Comparison of ENCODE assay signal across 14 cellular contexts in genomic region chr5:54526604-54527359, GRCh38.
"Had no signal": no experiment of that assay in that cellular context is flagged by ENCODE, and none has a peak within 500 bp of the region (broad histone marks: within the 10 kb centered on the region; RNA-seq: fewer than 3 reads in every experiment).

No MANE protein-coding gene starts in this region.

- H3K4me3 ChIP-seq: cardiac muscle cell, dorsolateral prefrontal cortex had no signal

- H3K27me3 Mint-ChIP-seq: activated T-helper 17 cell treated with anti-CD3 and anti-CD28 coated beads, Interleukin-2, amount 50 U/mL, for 72 hours had no signal

- H3K36me3 ChIP-seq: cardiac muscle cell had no signal

- H3K27ac Mint-ChIP-seq: activated naive CD4-positive, alpha-beta T cell treated with anti-CD3 and anti-CD28 coated beads for 36 hours; activated T-helper 17 cell treated with anti-CD3 and anti-CD28 coated beads, Interleukin-2, amount 50 U/mL, for 72 hours; endodermal cell; natural killer cell had no signal

- ATAC-seq: activated CD4-positive, CD25-positive, alpha-beta regulatory T cell treated with anti-CD3 and anti-CD28 coated beads, Interleukin-2, amount 50 U/mL, for 24 hours; activated T-helper 17 cell treated with anti-CD3 and anti-CD28 coated beads, Interleukin-2, amount 50 U/mL, for 72 hours; natural killer cell had no signal

- H3K4me3 Mint-ChIP-seq: activated naive CD4-positive, alpha-beta T cell treated with anti-CD3 and anti-CD28 coated beads for 36 hours; activated T-helper 17 cell treated with anti-CD3 and anti-CD28 coated beads, Interleukin-2, amount 50 U/mL, for 72 hours; endodermal cell had no signal

- DNase-seq: activated naive CD4-positive, alpha-beta T cell treated with anti-CD3 and anti-CD28 coated beads for 36 hours; activated T-cell treated with anti-CD3 and anti-CD28 coated beads for 4 hours; dorsolateral prefrontal cortex; endodermal cell; mesenchymal stem cell; natural killer cell; small intestine; stimulated activated CD4-positive, alpha-beta T cell treated with anti-CD3 and anti-CD28 coated beads, Interleukin-4, amount 100 ng/mL, for 4 hours; stimulated activated CD8-positive, alpha-beta memory T cell treated with anti-CD3 and anti-CD28 coated beads, Interleukin-4, amount 100 ng/mL, for 48 hours; stimulated activated naive CD4-positive, alpha-beta T cell treated with Interleukin-2 at 50 U/mL for 16 hours; SW 1271 had no signal

- H3K27ac ChIP-seq: cardiac muscle cell, dorsolateral prefrontal cortex had no signal

- H3K27me3 ChIP-seq: cardiac muscle cell, dorsolateral prefrontal cortex had no signal

- H3K9me3 Mint-ChIP-seq: activated naive CD4-positive, alpha-beta T cell treated with anti-CD3 and anti-CD28 coated beads for 36 hours; activated T-helper 17 cell treated with anti-CD3 and anti-CD28 coated beads, Interleukin-2, amount 50 U/mL, for 72 hours; endodermal cell; natural killer cell had no signal
